Comparison of ENCODE assay signal across 9 cellular contexts in genomic region chr15:40927497-40928346, GRCh38. TPM values are rescaled to one million over a fixed set of nuclear protein-coding genes. Genes with fewer than 3 reads are reported as not detected.
DNase-seq lines count a peak whose midpoint lies in the region; ATAC-seq and TF ChIP-seq lines count a peak whose summit lies in the region.
"Had no signal": no experiment of that assay in that cellular context is flagged by ENCODE, and none has a peak within 500 bp of the region (broad histone marks: within the 10 kb centered on the region; RNA-seq: fewer than 3 reads in every experiment).

No MANE protein-coding gene starts in this region.

- H3K4me3 Mint-ChIP-seq in activated naive CD8-positive, alpha-beta T cell treated with anti-CD3 and anti-CD28 coated beads for 36 hours: peak overlapping the region; percentile 22

- H3K36me3 ChIP-seq in lung (ENCODE audit: control insufficient read depth in 2 of 2, insufficient read depth in 2 of 2, low read length in 2 of 2) (peaks cover 0 to 4% of the 10 kb centered on the region in 2 donors), brain microvascular endothelial cell (replicated peaks) (no peaks in the 10 kb centered on the region)

- H3K9me3 ChIP-seq in lung (ENCODE audit: control insufficient read depth in 2 of 2, insufficient read depth in 1 of 2, low read length in 1 of 2): no peaks in the 10 kb centered on the region

- peaks cover 39% of the 10 kb centered on the region for H3K27me3 ChIP-seq in HL-60 (ENCODE audit: insufficient read depth, poor library complexity, severe bottlenecking)
- no peaks in the 10 kb centered on the region for H3K27me3 ChIP-seq in lung (ENCODE audit: control insufficient read depth, insufficient read depth)
- H3K27me3 ChIP-seq in brain microvascular endothelial cell (replicated peaks): peaks cover 40% of the 10 kb centered on the region

- no peak for DNase-seq in AG09309 (ENCODE audit: low read depth)
- peak in 1 of 2 experiments; percentile 29 for DNase-seq in HL-60 (ENCODE audit: low read depth in 1 of 2, low spot score in 1 of 2)
- peak; percentile 27 for DNase-seq in activated naive CD8-positive, alpha-beta T cell treated with anti-CD3 and anti-CD28 coated beads for 36 hours
- no peak for DNase-seq in lung (ENCODE audit: low spot score)
- DNase-seq in brain microvascular endothelial cell: no peak
- DNase-seq in HEK293T (ENCODE audit: extremely low spot score): no peak
- DNase-seq in DMS79 treated with DMSO at 0.1 percent for 48 hours (lab: John Stamatoyannopoulos, UW): no peak
- DNase-seq: activated effector memory CD4-positive, alpha-beta T cell treated with anti-CD3 and anti-CD28 coated beads, Interleukin-2, amount 50 U/mL, for 16 hours had no signal

- H3K27ac Mint-ChIP-seq in activated naive CD8-positive, alpha-beta T cell treated with anti-CD3 and anti-CD28 coated beads for 36 hours: no peak overlapping the region

- CTCF ChIA-PET in HEK293T (lab: Yijun Ruan, JAX): interaction anchor here (0.7 to 2.3 kb wide), 4 partner anchors 8 to 23 kb away, joined by 3 to 14 read pairs (median 3); no protein-coding TSS in a partner anchor

- TF ChIP-seq POLR2A in GM18505 (IDR thresholded peaks at IDR 0.05; ENCODE audit: borderline replicate concordance, extremely low read depth, insufficient read depth, insufficient read length): no peak

- H3K27ac ChIP-seq in HL-60 (replicated peaks) (no peak overlapping the region), lung (ENCODE audit: low read depth in 1 of 2, low read length in 1 of 2) (no peak overlapping the region), brain microvascular endothelial cell (no peak overlapping the region)

- H3K4me3 ChIP-seq in AG09309 (ENCODE audit: control insufficient read depth, low read depth, low read length) (peak overlapping the region; percentile 26), HL-60 (replicated peaks; ENCODE audit: insufficient read depth, low read length) (peak overlapping the region; percentile 9), lung (peak overlapping the region; percentile 30), brain microvascular endothelial cell (ENCODE audit: low read depth, low read length) (no peak overlapping the region)

- WGBS in lung, 2 donors: 6 to 7% methylated on average over 64 of the region's 64 CpGs

- peaks cover 82% of the 10 kb centered on the region for H3K27me3 Mint-ChIP-seq in activated naive CD8-positive, alpha-beta T cell treated with anti-CD3 and anti-CD28 coated beads for 36 hours

- TF ChIP-seq CTCF in AG09309 (IDR thresholded peaks at IDR 0.05; ENCODE audit: control insufficient read depth, insufficient read depth, low read depth, low read length, missing control alignments): no peak
- TF ChIP-seq CTCF in HL-60 (IDR thresholded peaks at IDR 0.05; ENCODE audit: insufficient read depth, low read length): no peak
- TF ChIP-seq CTCF in lung (IDR thresholded peaks at IDR 0.05; ENCODE audit: control extremely low read depth, extremely low read depth): no peak
- no peak for TF ChIP-seq CTCF in brain microvascular endothelial cell (IDR thresholded peaks at IDR 0.05; ENCODE audit: low read depth, low read length, missing control alignments)

- in situ Hi-C loops in brain microvascular endothelial cell (cut with HindIII; ENCODE audit: low pct_ligation_motif_present, low sequenced_read_pairs): no loop called here

- peaks cover 0 to 36% of the 10 kb centered on the region in 2 donors for H3K4me1 ChIP-seq in lung (ENCODE audit: control insufficient read depth in 2 of 2, insufficient read depth in 2 of 2, low read length in 2 of 2)

- ATAC-seq in lung (ENCODE audit: insufficient read depth, low FRiP score) (no peak), GM18505 (IDR thresholded peaks at IDR 0.05; ENCODE audit: unreplicated experiment) (no peak)

- peaks cover 31% of the 10 kb centered on the region for H3K4me1 Mint-ChIP-seq in activated naive CD8-positive, alpha-beta T cell treated with anti-CD3 and anti-CD28 coated beads for 36 hours

- no peaks in the 10 kb centered on the region for H3K9me3 Mint-ChIP-seq in activated naive CD8-positive, alpha-beta T cell treated with anti-CD3 and anti-CD28 coated beads for 36 hours

- POLR2A ChIA-PET in HEK293T (lab: Yijun Ruan, JAX): interaction anchor here (1.9 to 2.6 kb wide), 3 partner anchors 14 to 30 kb away, joined by 7 to 22 read pairs (median 9); partner anchors contain the start of gene CHAC1

- no peaks in the 10 kb centered on the region for H3K36me3 Mint-ChIP-seq in activated naive CD8-positive, alpha-beta T cell treated with anti-CD3 and anti-CD28 coated beads for 36 hours

TF ChIP-seq in HEK293T, 16 proteins besides CTCF, POLR2A, EP300 and RAD21:
- no peak for TF ChIP-seq CTBP1 (IDR thresholded peaks at IDR 0.05; ENCODE audit: borderline replicate concordance)
- no peak for TF ChIP-seq FOXM1 (IDR thresholded peaks at IDR 0.05; ENCODE audit: borderline replicate concordance)
- TF ChIP-seq SP1 (IDR thresholded peaks at IDR 0.05): no peak
- no peak for TF ChIP-seq HDGF (IDR thresholded peaks at IDR 0.05; ENCODE audit: borderline replicate concordance)
- no peak for TF ChIP-seq SUZ12 (IDR thresholded peaks at IDR 0.05)

RNA-seq across cellular contexts. Expression of gene DLL4, which starts 1.4 kb away (rescaled TPM):
- not detected for total RNA-seq in activated naive CD8-positive, alpha-beta T cell treated with anti-CD3 and anti-CD28 coated beads for 36 hours
- 10 to 100 TPM; 17.9 to 31.8 TPM for total RNA-seq in lung
- polyA plus RNA-seq in lung: 10 to 100 TPM; 11.8 to 16.3 TPM

RNA-seq across cellular contexts. Expression of gene CHAC1, which starts 25.5 kb away (rescaled TPM):
- total RNA-seq in activated naive CD8-positive, alpha-beta T cell treated with anti-CD3 and anti-CD28 coated beads for 36 hours: 10 to 100 TPM; 43.9 to 45.8 TPM
- total RNA-seq in lung: 10 to 100 TPM in 1 of 2 donors, under 1 TPM in 1; 0.17 to 11.6 TPM
- 10 to 100 TPM; 11.6 to 11.9 TPM for polyA plus RNA-seq in lung

RNA-seq across cellular contexts. Expression of gene VPS18, which starts 33.5 kb away (rescaled TPM):
- 10 to 100 TPM; 12.1 to 13.2 TPM for total RNA-seq in activated naive CD8-positive, alpha-beta T cell treated with anti-CD3 and anti-CD28 coated beads for 36 hours
- 10 to 100 TPM; 19.0 to 31.5 TPM for total RNA-seq in lung
- 10 to 100 TPM; 16.1 to 23.3 TPM for polyA plus RNA-seq in lung

RNA-seq across cellular contexts. Expression of gene RHOV, which starts 53.7 kb away (rescaled TPM):
- under 1 TPM; 0.45 to 0.50 TPM for total RNA-seq in activated naive CD8-positive, alpha-beta T cell treated with anti-CD3 and anti-CD28 coated beads for 36 hours
- 1 to 10 TPM; 2.1 to 8.5 TPM for total RNA-seq in lung
- 1 to 10 TPM; 3.2 to 5.3 TPM for polyA plus RNA-seq in lung

Comparison
In these comparisons a context has a peak if more than half of its experiments do, and no peak if none do; other contexts are left out.
1. RNA of gene DLL4, which starts 1.4 kb away (total RNA-seq): 17.9 to 31.8 TPM in lung; not detected in activated naive CD8-positive, alpha-beta T cell treated with anti-CD3 and anti-CD28 coated beads for 36 hours; every median in the first group is over 10 times any median in the second.